11 cellular contexts compared by ENCODE assay signal in genomic region chr9:81595887-81596558, GRCh38.
DNase-seq lines count a peak whose midpoint lies in the region; ATAC-seq, FAIRE-seq and TF ChIP-seq lines count a peak whose summit lies in the region.
"Had no signal": no experiment of that assay in that cellular context is flagged by ENCODE, and none has a peak within 500 bp of the region (broad histone marks: within the 10 kb centered on the region; RNA-seq: fewer than 3 reads in every experiment).

No MANE protein-coding gene starts in this region.

- CTCF ChIA-PET in HepG2 (lab: Yijun Ruan, JAX; ENCODE audit: low intra/inter-chr PET ratio, low total read pairs): no interaction called here
- CTCF ChIA-PET in activated naive CD4-positive, alpha-beta T cell treated with anti-CD3 and anti-CD28 coated beads, Interleukin-2, amount 10 ng/mL, durations not matched to agents 7 days and 5 days (lab: Charles Lee): no interaction called here

- no peak for FAIRE-seq in HepG2 (lab: Jason Lieb, UNC)
- FAIRE-seq: HTR-8/SVneo had no signal

- no peak overlapping the region for H2AFZ ChIP-seq in HepG2 (ENCODE audit: low read length)

- H3K27ac Mint-ChIP-seq in immature natural killer cell: peak overlapping the region; percentile 86 to 96 (median 94)
- no peak overlapping the region for H3K27ac Mint-ChIP-seq in activated naive CD4-positive, alpha-beta T cell treated with anti-CD3 and anti-CD28 coated beads, Interleukin-2, amount 10 ng/mL, durations not matched to agents 7 days and 5 days

- BruUV-seq in HepG2 (replicated peaks; lab: Mats Ljungman, UMichigan): no TSS peak

- H3K27ac ChIP-seq in HepG2 (ENCODE audit: extremely low read length, insufficient read depth, low read length) (no peak overlapping the region), right lobe of liver (no peak overlapping the region), WERI-Rb-1 (peak overlapping the region; percentile 7)
- H3K27ac ChIP-seq: epithelial cell of prostate had no signal

- H3K27me3 Mint-ChIP-seq in immature natural killer cell (ENCODE audit: low read depth in 3 of 3): peaks cover 0 to 8% (median 2%) of the 10 kb centered on the region in 3 donors
- H3K27me3 Mint-ChIP-seq in activated naive CD4-positive, alpha-beta T cell treated with anti-CD3 and anti-CD28 coated beads, Interleukin-2, amount 10 ng/mL, durations not matched to agents 7 days and 5 days: peaks cover 6% of the 10 kb centered on the region

- TF ChIP-seq POLR2A in HepG2 (IDR thresholded peaks at IDR 0.05; ENCODE audit: insufficient read depth in 1 of 2, low read depth in 2 of 2, low read length in 2 of 2) (no peak), right lobe of liver (IDR thresholded peaks at IDR 0.05) (no peak)

- no peak for DNase-seq in HepG2 (ENCODE audit: low spot score)
- DNase-seq in right lobe of liver: no peak
- peak; percentile 44 for DNase-seq in WERI-Rb-1
- DNase-seq in immature natural killer cell: no peak
- DNase-seq in stimulated activated CD4-positive, alpha-beta T cell treated with anti-CD3 and anti-CD28 coated beads, Interleukin-4, amount 100 ng/mL, for 4 hours: no peak
- no peak for DNase-seq in activated naive CD4-positive, alpha-beta T cell treated with anti-CD3 and anti-CD28 coated beads, Interleukin-2, amount 10 ng/mL, durations not matched to agents 7 days and 5 days
- no peak for DNase-seq in stimulated activated CD4-positive, alpha-beta T cell treated with anti-CD3 and anti-CD28 coated beads, Interleukin-1b, Interleukin-23, amount 100 ng/mL, for 48 hours
- DNase-seq in glomerular visceral epithelial cell (ENCODE audit: extremely low spot score): no peak
- DNase-seq: SHP77 treated with DMSO at 0.1 percent for 48 hours had no signal

- no peak overlapping the region for H3K9ac ChIP-seq in HepG2 (ENCODE audit: insufficient read depth, low read depth, low read length)

- intact Hi-C loops in HepG2 (cut with micrococcal nuclease; ENCODE audit: unreplicated experiment): no loop called here
- intact Hi-C loops in right lobe of liver (cut with DNase I): no loop called here

- peaks cover 23 to 68% of the 10 kb centered on the region in 2 experiments for H3K36me3 ChIP-seq in HepG2 (replicated peaks in 1 of 2; ENCODE audit: control insufficient read depth in 1 of 2, insufficient read depth in 2 of 2, low read length in 2 of 2)
- peaks cover 0 to 14% (median under 1%) of the 10 kb centered on the region in 4 donors for H3K36me3 ChIP-seq in right lobe of liver
- H3K36me3 ChIP-seq in WERI-Rb-1: peaks cover 77% of the 10 kb centered on the region

- H3K4me1 ChIP-seq in HepG2 (ENCODE audit: insufficient read depth, low read length): peaks cover 53% of the 10 kb centered on the region
- H3K4me1 ChIP-seq in right lobe of liver: peaks cover 0 to 13% (median under 1%) of the 10 kb centered on the region in 4 donors

- no peaks in the 10 kb centered on the region for H3K27me3 ChIP-seq in HepG2 (ENCODE audit: control insufficient read depth in 1 of 2, insufficient read depth in 2 of 2, low read length in 2 of 2)
- no peaks in the 10 kb centered on the region for H3K27me3 ChIP-seq in right lobe of liver
- H3K27me3 ChIP-seq in WERI-Rb-1 (ENCODE audit: insufficient read depth, low read depth, severe bottlenecking): no peaks in the 10 kb centered on the region

- no peak overlapping the region for H3K4me2 ChIP-seq in HepG2 (ENCODE audit: low read depth, low read length)

- POLR2A ChIA-PET in HepG2 (lab: Yijun Ruan, JAX): interaction anchor here (1.7 kb wide), 1 partner anchor 7 kb away, joined by 4 read pairs; no protein-coding TSS in a partner anchor

- peaks cover 66% of the 10 kb centered on the region in 2 donors for H3K4me1 Mint-ChIP-seq in immature natural killer cell
- peaks cover 2% of the 10 kb centered on the region for H3K4me1 Mint-ChIP-seq in activated naive CD4-positive, alpha-beta T cell treated with anti-CD3 and anti-CD28 coated beads, Interleukin-2, amount 10 ng/mL, durations not matched to agents 7 days and 5 days

- peak overlapping the region; percentile 74 to 85 (median 78) for H3K4me3 Mint-ChIP-seq in immature natural killer cell
- no peak overlapping the region for H3K4me3 Mint-ChIP-seq in activated naive CD4-positive, alpha-beta T cell treated with anti-CD3 and anti-CD28 coated beads, Interleukin-2, amount 10 ng/mL, durations not matched to agents 7 days and 5 days

- in situ Hi-C loops in HepG2 (cut with HindIII; ENCODE audit: extremely low pct_ligation_motif_present, low pct_unique_long_range_greater_than_20kb): no loop called here

- H3K4me3 ChIP-seq in HepG2 (replicated peaks in 1 of 3; ENCODE audit: insufficient read depth in 1 of 3, low read depth in 2 of 3, low read length in 3 of 3) (no peak overlapping the region), right lobe of liver (no peak overlapping the region), WERI-Rb-1 (ENCODE audit: low read depth, low read length) (no peak overlapping the region)

- no peak for TF ChIP-seq RAD21 in HepG2 (CRISPR knock-in tag; IDR thresholded peaks at IDR 0.05)

- H3K9me3 ChIP-seq in HepG2 (ENCODE audit: low read length) (no peaks in the 10 kb centered on the region), right lobe of liver (no peaks in the 10 kb centered on the region), WERI-Rb-1 (ENCODE audit: severe bottlenecking) (no peaks in the 10 kb centered on the region)

- peaks cover 15 to 38% (median 33%) of the 10 kb centered on the region in 3 donors for H3K36me3 Mint-ChIP-seq in immature natural killer cell
- H3K36me3 Mint-ChIP-seq in activated naive CD4-positive, alpha-beta T cell treated with anti-CD3 and anti-CD28 coated beads, Interleukin-2, amount 10 ng/mL, durations not matched to agents 7 days and 5 days: no peaks in the 10 kb centered on the region

- 94% methylated on average over 10 of the region's 10 CpGs for WGBS in HepG2 (ENCODE audit: low lambda C conversion rate)
- 93% methylated on average over 10 of the region's 10 CpGs for WGBS in right lobe of liver (ENCODE audit: insufficient coverage, low coverage, low lambda C conversion rate, missing lambda C conversion rate)

- TF ChIP-seq EP300 in HepG2 (IDR thresholded peaks at IDR 0.05; ENCODE audit: low read depth in 2 of 2, low read length in 2 of 2) (no peak), HepG2 (CRISPR knock-in tag; IDR thresholded peaks at IDR 0.05; ENCODE audit: borderline replicate concordance) (no peak)

- ATAC-seq in HepG2 (peak; percentile 56; the same call in 2 of the 3 replicates), right lobe of liver (no peak)

- peaks cover 4% of the 10 kb centered on the region for H3K79me2 ChIP-seq in HepG2 (ENCODE audit: insufficient read depth, low read length)

- H4K20me1 ChIP-seq in HepG2 (ENCODE audit: insufficient read depth, low read length): no peaks in the 10 kb centered on the region

- no peak for TF ChIP-seq CTCF in HepG2 (CRISPR knock-in tag; IDR thresholded peaks at IDR 0.05)
- no peak for TF ChIP-seq CTCF in right lobe of liver (IDR thresholded peaks at IDR 0.05)
- TF ChIP-seq CTCF in WERI-Rb-1 (IDR thresholded peaks at IDR 0.05; ENCODE audit: low read depth, low read length): no peak

- no peaks in the 10 kb centered on the region for H3K9me3 Mint-ChIP-seq in immature natural killer cell
- no peaks in the 10 kb centered on the region for H3K9me3 Mint-ChIP-seq in activated naive CD4-positive, alpha-beta T cell treated with anti-CD3 and anti-CD28 coated beads, Interleukin-2, amount 10 ng/mL, durations not matched to agents 7 days and 5 days

TF ChIP-seq in HepG2, 621 proteins besides CTCF, POLR2A, EP300 and RAD21:
- TF ChIP-seq KDM5A (IDR thresholded peaks at IDR 0.05; ENCODE audit: borderline replicate concordance, low read length) (no peak), TRIM24 (CRISPR knock-in tag; IDR thresholded peaks at IDR 0.05) (no peak), ZNF496 (CRISPR knock-in tag; IDR thresholded peaks at IDR 0.05; ENCODE audit: insufficient replicate concordance) (no peak)
TF ChIP-seq in HepG2: peak in this region for 0.
